2 cellular contexts compared by ENCODE assay signal in the genomic region with DNA sequence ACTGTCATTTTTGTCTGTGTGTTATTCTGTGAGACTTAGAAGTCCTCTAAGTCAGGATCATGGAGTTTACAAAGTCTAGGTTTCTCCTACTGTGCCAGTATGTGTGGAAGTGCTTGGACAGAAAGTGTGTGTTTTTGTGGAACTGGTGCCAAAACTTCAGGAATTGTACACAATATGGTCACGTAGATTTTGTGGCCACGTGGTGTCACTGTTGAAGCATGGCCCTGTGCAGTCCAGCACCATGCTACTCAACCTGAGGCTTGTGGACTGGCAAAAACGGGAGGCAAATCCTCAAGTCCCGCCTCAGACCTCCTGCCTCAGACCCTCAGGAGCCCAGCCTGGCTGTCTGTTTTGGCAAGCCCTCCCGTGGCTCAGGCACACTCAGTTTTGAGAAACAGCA.
A peak's percentile ranks its signal among the peaks of the same experiment; 100 is the strongest.
TF ChIP-seq lines count a peak whose summit lies in the region.

No MANE protein-coding gene starts in this region.

TF ChIP-seq in WTC11, 78 proteins besides CTCF, POLR2A, EP300 and RAD21:
- TF ChIP-seq, protein P1, sequence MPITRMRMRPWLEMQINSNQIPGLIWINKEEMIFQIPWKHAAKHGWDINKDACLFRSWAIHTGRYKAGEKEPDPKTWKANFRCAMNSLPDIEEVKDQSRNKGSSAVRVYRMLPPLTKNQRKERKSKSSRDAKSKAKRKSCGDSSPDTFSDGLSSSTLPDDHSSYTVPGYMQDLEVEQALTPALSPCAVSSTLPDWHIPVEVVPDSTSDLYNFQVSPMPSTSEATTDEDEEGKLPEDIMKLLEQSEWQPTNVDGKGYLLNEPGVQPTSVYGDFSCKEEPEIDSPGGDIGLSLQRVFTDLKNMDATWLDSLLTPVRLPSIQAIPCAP (CRISPR knock-in tag; IDR thresholded peaks at IDR 0.05), result no peak
- TF ChIP-seq, protein P2, sequence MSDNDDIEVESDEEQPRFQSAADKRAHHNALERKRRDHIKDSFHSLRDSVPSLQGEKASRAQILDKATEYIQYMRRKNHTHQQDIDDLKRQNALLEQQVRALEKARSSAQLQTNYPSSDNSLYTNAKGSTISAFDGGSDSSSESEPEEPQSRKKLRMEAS (CRISPR knock-in tag; IDR thresholded peaks at IDR 0.05), result no peak
- TF ChIP-seq, protein P3, sequence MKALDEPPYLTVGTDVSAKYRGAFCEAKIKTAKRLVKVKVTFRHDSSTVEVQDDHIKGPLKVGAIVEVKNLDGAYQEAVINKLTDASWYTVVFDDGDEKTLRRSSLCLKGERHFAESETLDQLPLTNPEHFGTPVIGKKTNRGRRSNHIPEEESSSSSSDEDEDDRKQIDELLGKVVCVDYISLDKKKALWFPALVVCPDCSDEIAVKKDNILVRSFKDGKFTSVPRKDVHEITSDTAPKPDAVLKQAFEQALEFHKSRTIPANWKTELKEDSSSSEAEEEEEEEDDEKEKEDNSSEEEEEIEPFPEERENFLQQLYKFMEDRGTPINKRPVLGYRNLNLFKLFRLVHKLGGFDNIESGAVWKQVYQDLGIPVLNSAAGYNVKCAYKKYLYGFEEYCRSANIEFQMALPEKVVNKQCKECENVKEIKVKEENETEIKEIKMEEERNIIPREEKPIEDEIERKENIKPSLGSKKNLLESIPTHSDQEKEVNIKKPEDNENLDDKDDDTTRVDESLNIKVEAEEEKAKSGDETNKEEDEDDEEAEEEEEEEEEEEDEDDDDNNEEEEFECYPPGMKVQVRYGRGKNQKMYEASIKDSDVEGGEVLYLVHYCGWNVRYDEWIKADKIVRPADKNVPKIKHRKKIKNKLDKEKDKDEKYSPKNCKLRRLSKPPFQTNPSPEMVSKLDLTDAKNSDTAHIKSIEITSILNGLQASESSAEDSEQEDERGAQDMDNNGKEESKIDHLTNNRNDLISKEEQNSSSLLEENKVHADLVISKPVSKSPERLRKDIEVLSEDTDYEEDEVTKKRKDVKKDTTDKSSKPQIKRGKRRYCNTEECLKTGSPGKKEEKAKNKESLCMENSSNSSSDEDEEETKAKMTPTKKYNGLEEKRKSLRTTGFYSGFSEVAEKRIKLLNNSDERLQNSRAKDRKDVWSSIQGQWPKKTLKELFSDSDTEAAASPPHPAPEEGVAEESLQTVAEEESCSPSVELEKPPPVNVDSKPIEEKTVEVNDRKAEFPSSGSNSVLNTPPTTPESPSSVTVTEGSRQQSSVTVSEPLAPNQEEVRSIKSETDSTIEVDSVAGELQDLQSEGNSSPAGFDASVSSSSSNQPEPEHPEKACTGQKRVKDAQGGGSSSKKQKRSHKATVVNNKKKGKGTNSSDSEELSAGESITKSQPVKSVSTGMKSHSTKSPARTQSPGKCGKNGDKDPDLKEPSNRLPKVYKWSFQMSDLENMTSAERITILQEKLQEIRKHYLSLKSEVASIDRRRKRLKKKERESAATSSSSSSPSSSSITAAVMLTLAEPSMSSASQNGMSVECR (CRISPR knock-in tag; IDR thresholded peaks at IDR 0.05; ENCODE audit: borderline replicate concordance), result no peak
- TF ChIP-seq CREB1 (CRISPR knock-in tag; IDR thresholded peaks at IDR 0.05), result no peak
- no peak for TF ChIP-seq TP53 (CRISPR knock-in tag; IDR thresholded peaks at IDR 0.05)
- TF ChIP-seq ZBTB21 (CRISPR knock-in tag; IDR thresholded peaks at IDR 0.05; ENCODE audit: borderline replicate concordance), result no peak
- TF ChIP-seq, protein P4, sequence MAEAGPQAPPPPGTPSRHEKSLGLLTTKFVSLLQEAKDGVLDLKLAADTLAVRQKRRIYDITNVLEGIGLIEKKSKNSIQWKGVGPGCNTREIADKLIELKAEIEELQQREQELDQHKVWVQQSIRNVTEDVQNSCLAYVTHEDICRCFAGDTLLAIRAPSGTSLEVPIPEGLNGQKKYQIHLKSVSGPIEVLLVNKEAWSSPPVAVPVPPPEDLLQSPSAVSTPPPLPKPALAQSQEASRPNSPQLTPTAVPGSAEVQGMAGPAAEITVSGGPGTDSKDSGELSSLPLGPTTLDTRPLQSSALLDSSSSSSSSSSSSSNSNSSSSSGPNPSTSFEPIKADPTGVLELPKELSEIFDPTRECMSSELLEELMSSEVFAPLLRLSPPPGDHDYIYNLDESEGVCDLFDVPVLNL (CRISPR knock-in tag; IDR thresholded peaks at IDR 0.05; ENCODE audit: borderline replicate concordance, low read depth), result no peak
- TF ChIP-seq TEAD4 (CRISPR knock-in tag; IDR thresholded peaks at IDR 0.05), result no peak
TF ChIP-seq in WTC11: peak in this region for 0.

TF ChIP-seq in HepG2, 621 proteins besides CTCF, POLR2A, EP300 and RAD21:
- peak; percentile 47 for TF ChIP-seq STAG1 (CRISPR knock-in tag; IDR thresholded peaks at IDR 0.05)
- no peak for TF ChIP-seq ZIK1 (CRISPR knock-in tag; IDR thresholded peaks at IDR 0.05; ENCODE audit: borderline replicate concordance, low read depth)
- TF ChIP-seq SMC3 (IDR thresholded peaks at IDR 0.05; ENCODE audit: low read length), result peak; percentile 8; the same call in 1 of the 2 replicates
- TF ChIP-seq, protein P5, sequence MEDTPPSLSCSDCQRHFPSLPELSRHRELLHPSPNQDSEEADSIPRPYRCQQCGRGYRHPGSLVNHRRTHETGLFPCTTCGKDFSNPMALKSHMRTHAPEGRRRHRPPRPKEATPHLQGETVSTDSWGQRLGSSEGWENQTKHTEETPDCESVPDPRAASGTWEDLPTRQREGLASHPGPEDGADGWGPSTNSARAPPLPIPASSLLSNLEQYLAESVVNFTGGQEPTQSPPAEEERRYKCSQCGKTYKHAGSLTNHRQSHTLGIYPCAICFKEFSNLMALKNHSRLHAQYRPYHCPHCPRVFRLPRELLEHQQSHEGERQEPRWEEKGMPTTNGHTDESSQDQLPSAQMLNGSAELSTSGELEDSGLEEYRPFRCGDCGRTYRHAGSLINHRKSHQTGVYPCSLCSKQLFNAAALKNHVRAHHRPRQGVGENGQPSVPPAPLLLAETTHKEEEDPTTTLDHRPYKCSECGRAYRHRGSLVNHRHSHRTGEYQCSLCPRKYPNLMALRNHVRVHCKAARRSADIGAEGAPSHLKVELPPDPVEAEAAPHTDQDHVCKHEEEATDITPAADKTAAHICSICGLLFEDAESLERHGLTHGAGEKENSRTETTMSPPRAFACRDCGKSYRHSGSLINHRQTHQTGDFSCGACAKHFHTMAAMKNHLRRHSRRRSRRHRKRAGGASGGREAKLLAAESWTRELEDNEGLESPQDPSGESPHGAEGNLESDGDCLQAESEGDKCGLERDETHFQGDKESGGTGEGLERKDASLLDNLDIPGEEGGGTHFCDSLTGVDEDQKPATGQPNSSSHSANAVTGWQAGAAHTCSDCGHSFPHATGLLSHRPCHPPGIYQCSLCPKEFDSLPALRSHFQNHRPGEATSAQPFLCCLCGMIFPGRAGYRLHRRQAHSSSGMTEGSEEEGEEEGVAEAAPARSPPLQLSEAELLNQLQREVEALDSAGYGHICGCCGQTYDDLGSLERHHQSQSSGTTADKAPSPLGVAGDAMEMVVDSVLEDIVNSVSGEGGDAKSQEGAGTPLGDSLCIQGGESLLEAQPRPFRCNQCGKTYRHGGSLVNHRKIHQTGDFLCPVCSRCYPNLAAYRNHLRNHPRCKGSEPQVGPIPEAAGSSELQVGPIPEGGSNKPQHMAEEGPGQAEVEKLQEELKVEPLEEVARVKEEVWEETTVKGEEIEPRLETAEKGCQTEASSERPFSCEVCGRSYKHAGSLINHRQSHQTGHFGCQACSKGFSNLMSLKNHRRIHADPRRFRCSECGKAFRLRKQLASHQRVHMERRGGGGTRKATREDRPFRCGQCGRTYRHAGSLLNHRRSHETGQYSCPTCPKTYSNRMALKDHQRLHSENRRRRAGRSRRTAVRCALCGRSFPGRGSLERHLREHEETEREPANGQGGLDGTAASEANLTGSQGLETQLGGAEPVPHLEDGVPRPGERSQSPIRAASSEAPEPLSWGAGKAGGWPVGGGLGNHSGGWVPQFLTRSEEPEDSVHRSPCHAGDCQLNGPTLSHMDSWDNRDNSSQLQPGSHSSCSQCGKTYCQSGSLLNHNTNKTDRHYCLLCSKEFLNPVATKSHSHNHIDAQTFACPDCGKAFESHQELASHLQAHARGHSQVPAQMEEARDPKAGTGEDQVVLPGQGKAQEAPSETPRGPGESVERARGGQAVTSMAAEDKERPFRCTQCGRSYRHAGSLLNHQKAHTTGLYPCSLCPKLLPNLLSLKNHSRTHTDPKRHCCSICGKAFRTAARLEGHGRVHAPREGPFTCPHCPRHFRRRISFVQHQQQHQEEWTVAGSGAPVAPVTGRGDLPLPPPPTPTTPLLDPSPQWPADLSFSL (CRISPR knock-in tag; IDR thresholded peaks at IDR 0.05), result peak; percentile 76
